In genomic region chr7:100088095-100088620, GRCh38 we compare ENCODE assay signal across 8 cellular contexts. TPM values are rescaled to one million over a fixed set of nuclear protein-coding genes. Genes with fewer than 3 reads are reported as not detected.
DNase-seq lines count a peak whose midpoint lies in the region; ATAC-seq and TF ChIP-seq lines count a peak whose summit lies in the region.

No MANE protein-coding gene starts in this region.

- ATAC-seq in HG03196 (IDR thresholded peaks at IDR 0.05; ENCODE audit: unreplicated experiment) = no peak
- no peak for ATAC-seq in GM19324 (IDR thresholded peaks at IDR 0.05; ENCODE audit: low FRiP score, unreplicated experiment)

- no peak for TF ChIP-seq CTCF in suprapubic skin (IDR thresholded peaks at IDR 0.05)

- H3K4me3 ChIP-seq in suprapubic skin = peak overlapping the region; percentile 75

- peaks cover 6% of the 10 kb centered on the region for H3K27me3 Mint-ChIP-seq in T-helper 1 cell treated with Interleukin-12 subunit alpha and Interleukin-12 subunit beta and Interleukin-4 antibody, amounts not matched to agents 30 μg/mL and 1 μg/mL, for 36 hours (ENCODE audit: low read depth)
- H3K27me3 Mint-ChIP-seq in activated T-helper 1 cell treated with anti-CD3 and anti-CD28 coated beads, Interleukin-12 subunit alpha, Interleukin-12 subunit beta, Interleukin-2, Interleukin-4 antibody, amounts not matched to agents 30 ng/mL and 10 ng/mL and 1 ng/mL, durations not matched to agents 14 hours and 24 hours and 36 hours (ENCODE audit: insufficient read depth) = peaks cover 6% of the 10 kb centered on the region
- H3K27me3 Mint-ChIP-seq in immature natural killer cell (ENCODE audit: low read depth in 3 of 3) = peaks cover 12 to 20% (median 18%) of the 10 kb centered on the region in 3 donors

- H3K27ac Mint-ChIP-seq in T-helper 1 cell treated with Interleukin-12 subunit alpha and Interleukin-12 subunit beta and Interleukin-4 antibody, amounts not matched to agents 30 μg/mL and 1 μg/mL, for 36 hours = peak overlapping the region; percentile 92
- peak overlapping the region; percentile 93 for H3K27ac Mint-ChIP-seq in activated T-helper 1 cell treated with anti-CD3 and anti-CD28 coated beads, Interleukin-12 subunit alpha, Interleukin-12 subunit beta, Interleukin-2, Interleukin-4 antibody, amounts not matched to agents 30 ng/mL and 10 ng/mL and 1 ng/mL, durations not matched to agents 14 hours and 24 hours and 36 hours
- peak overlapping the region; percentile 87 to 98 (median 94) for H3K27ac Mint-ChIP-seq in immature natural killer cell

- intact Hi-C loops in activated T-helper 1 cell treated with anti-CD3 and anti-CD28 coated beads, Interleukin-12 subunit alpha, Interleukin-12 subunit beta, Interleukin-2, Interleukin-4 antibody, amounts not matched to agents 30 ng/mL and 10 ng/mL and 1 ng/mL, durations not matched to agents 14 hours and 24 hours and 36 hours (cut with micrococcal nuclease) = loop anchor here (2.0 kb wide), 4 partner anchors 37 to 169 kb away; partner anchors contain the start of genes MBLAC1, TRIM4 and ZKSCAN1

- no peak for TF ChIP-seq EP300 in suprapubic skin (IDR thresholded peaks at IDR 0.05)

- WGBS in suprapubic skin = 79% methylated on average over 11 of the region's 11 CpGs

- peaks cover 26% of the 10 kb centered on the region for H3K36me3 Mint-ChIP-seq in T-helper 1 cell treated with Interleukin-12 subunit alpha and Interleukin-12 subunit beta and Interleukin-4 antibody, amounts not matched to agents 30 μg/mL and 1 μg/mL, for 36 hours (ENCODE audit: low read depth)
- H3K36me3 Mint-ChIP-seq in activated T-helper 1 cell treated with anti-CD3 and anti-CD28 coated beads, Interleukin-12 subunit alpha, Interleukin-12 subunit beta, Interleukin-2, Interleukin-4 antibody, amounts not matched to agents 30 ng/mL and 10 ng/mL and 1 ng/mL, durations not matched to agents 14 hours and 24 hours and 36 hours (ENCODE audit: low read depth) = peaks cover 35% of the 10 kb centered on the region
- peaks cover 0 to 25% (median 10%) of the 10 kb centered on the region in 3 donors for H3K36me3 Mint-ChIP-seq in immature natural killer cell

- no peaks in the 10 kb centered on the region for H3K9me3 ChIP-seq in suprapubic skin

- H3K4me3 Mint-ChIP-seq in T-helper 1 cell treated with Interleukin-12 subunit alpha and Interleukin-12 subunit beta and Interleukin-4 antibody, amounts not matched to agents 30 μg/mL and 1 μg/mL, for 36 hours = peak overlapping the region; percentile 89
- peak overlapping the region; percentile 90 for H3K4me3 Mint-ChIP-seq in activated T-helper 1 cell treated with anti-CD3 and anti-CD28 coated beads, Interleukin-12 subunit alpha, Interleukin-12 subunit beta, Interleukin-2, Interleukin-4 antibody, amounts not matched to agents 30 ng/mL and 10 ng/mL and 1 ng/mL, durations not matched to agents 14 hours and 24 hours and 36 hours
- peak overlapping the region; percentile 87 to 94 (median 89) for H3K4me3 Mint-ChIP-seq in immature natural killer cell

- peaks cover 14% of the 10 kb centered on the region for H3K4me1 Mint-ChIP-seq in T-helper 1 cell treated with Interleukin-12 subunit alpha and Interleukin-12 subunit beta and Interleukin-4 antibody, amounts not matched to agents 30 μg/mL and 1 μg/mL, for 36 hours (ENCODE audit: low read depth)
- peaks cover 30% of the 10 kb centered on the region for H3K4me1 Mint-ChIP-seq in activated T-helper 1 cell treated with anti-CD3 and anti-CD28 coated beads, Interleukin-12 subunit alpha, Interleukin-12 subunit beta, Interleukin-2, Interleukin-4 antibody, amounts not matched to agents 30 ng/mL and 10 ng/mL and 1 ng/mL, durations not matched to agents 14 hours and 24 hours and 36 hours (ENCODE audit: low read depth)
- peaks cover 20 to 23% of the 10 kb centered on the region in 2 donors for H3K4me1 Mint-ChIP-seq in immature natural killer cell

- H3K9me3 Mint-ChIP-seq in T-helper 1 cell treated with Interleukin-12 subunit alpha and Interleukin-12 subunit beta and Interleukin-4 antibody, amounts not matched to agents 30 μg/mL and 1 μg/mL, for 36 hours = no peaks in the 10 kb centered on the region
- no peaks in the 10 kb centered on the region for H3K9me3 Mint-ChIP-seq in activated T-helper 1 cell treated with anti-CD3 and anti-CD28 coated beads, Interleukin-12 subunit alpha, Interleukin-12 subunit beta, Interleukin-2, Interleukin-4 antibody, amounts not matched to agents 30 ng/mL and 10 ng/mL and 1 ng/mL, durations not matched to agents 14 hours and 24 hours and 36 hours
- H3K9me3 Mint-ChIP-seq in immature natural killer cell = no peaks in the 10 kb centered on the region

- peak overlapping the region; percentile 93 for H3K27ac ChIP-seq in suprapubic skin

- TF ChIP-seq POLR2A in suprapubic skin (IDR thresholded peaks at IDR 0.05) = no peak

- H3K27me3 ChIP-seq in suprapubic skin = no peaks in the 10 kb centered on the region

- no peak for DNase-seq in T-helper 1 cell
- no peak for DNase-seq in activated T-helper 1 cell treated with anti-CD3 and anti-CD28 coated beads, Interleukin-12 subunit alpha, Interleukin-12 subunit beta, Interleukin-2, Interleukin-4 antibody, amounts not matched to agents 30 ng/mL and 10 ng/mL and 1 ng/mL, durations not matched to agents 14 hours and 24 hours and 36 hours (ENCODE audit: low spot score)
- DNase-seq in immature natural killer cell = no peak
- DNase-seq in suprapubic skin (ENCODE audit: low spot score in 2 of 2) = no peak
- no peak for DNase-seq in NCI-H82 (lab: John Stamatoyannopoulos, UW)

- H3K4me1 ChIP-seq in suprapubic skin = peaks cover 18% of the 10 kb centered on the region

- peaks cover 29% of the 10 kb centered on the region for H3K36me3 ChIP-seq in suprapubic skin

RNA-seq across cellular contexts. Expression of gene COPS6, which starts 0.6 kb away (rescaled TPM):
- 101 and 115 TPM in 2 replicates for total RNA-seq in activated T-helper 1 cell treated with anti-CD3 and anti-CD28 coated beads, Interleukin-12 subunit alpha, Interleukin-12 subunit beta, Interleukin-2, Interleukin-4 antibody, amounts not matched to agents 30 ng/mL and 10 ng/mL and 1 ng/mL, durations not matched to agents 14 hours and 24 hours and 36 hours
- polyA plus RNA-seq in immature natural killer cell = 100 to 1,000 TPM; 163 to 289 (median 163) TPM
- 10 to 100 TPM; 35.8 to 60.7 (median 47.7) TPM for total RNA-seq in suprapubic skin

RNA-seq across cellular contexts. Expression of gene ZNF3, which starts 6.6 kb away (rescaled TPM):
- total RNA-seq in activated T-helper 1 cell treated with anti-CD3 and anti-CD28 coated beads, Interleukin-12 subunit alpha, Interleukin-12 subunit beta, Interleukin-2, Interleukin-4 antibody, amounts not matched to agents 30 ng/mL and 10 ng/mL and 1 ng/mL, durations not matched to agents 14 hours and 24 hours and 36 hours = 24.6 and 26.1 TPM in 2 replicates
- 10 to 100 TPM in 2 of 3 donors, 1 to 10 TPM in 1; 5.2 to 21.2 (median 12.2) TPM for polyA plus RNA-seq in immature natural killer cell
- total RNA-seq in suprapubic skin = 10 to 100 TPM; 13.2 to 30.3 (median 24.4) TPM

RNA-seq across cellular contexts. Expression of gene MCM7, which starts 13.0 kb away (rescaled TPM):
- total RNA-seq in activated T-helper 1 cell treated with anti-CD3 and anti-CD28 coated beads, Interleukin-12 subunit alpha, Interleukin-12 subunit beta, Interleukin-2, Interleukin-4 antibody, amounts not matched to agents 30 ng/mL and 10 ng/mL and 1 ng/mL, durations not matched to agents 14 hours and 24 hours and 36 hours = 447 and 452 TPM in 2 replicates
- 10 to 100 TPM; 40.3 to 59.0 (median 54.4) TPM for polyA plus RNA-seq in immature natural killer cell
- total RNA-seq in suprapubic skin = 10 to 100 TPM; 43.8 to 97.0 (median 51.8) TPM

RNA-seq across cellular contexts. Expression of gene AP4M1, which starts 13.3 kb away (rescaled TPM):
- total RNA-seq in activated T-helper 1 cell treated with anti-CD3 and anti-CD28 coated beads, Interleukin-12 subunit alpha, Interleukin-12 subunit beta, Interleukin-2, Interleukin-4 antibody, amounts not matched to agents 30 ng/mL and 10 ng/mL and 1 ng/mL, durations not matched to agents 14 hours and 24 hours and 36 hours = 12.3 and 15.9 TPM in 2 replicates
- 10 to 100 TPM in 1 of 3 donors, 1 to 10 TPM in 2; 7.1 to 12.9 (median 8.8) TPM for polyA plus RNA-seq in immature natural killer cell
- total RNA-seq in suprapubic skin = 10 to 100 TPM; 16.7 to 33.2 (median 31.8) TPM

RNA-seq across cellular contexts. Expression of gene TAF6, which starts 31.0 kb away (rescaled TPM):
- 72.9 and 79.2 TPM in 2 replicates for total RNA-seq in activated T-helper 1 cell treated with anti-CD3 and anti-CD28 coated beads, Interleukin-12 subunit alpha, Interleukin-12 subunit beta, Interleukin-2, Interleukin-4 antibody, amounts not matched to agents 30 ng/mL and 10 ng/mL and 1 ng/mL, durations not matched to agents 14 hours and 24 hours and 36 hours
- 10 to 100 TPM; 15.3 to 34.8 (median 17.3) TPM for polyA plus RNA-seq in immature natural killer cell
- total RNA-seq in suprapubic skin = 10 to 100 TPM; 31.7 to 59.3 (median 48.9) TPM
